In the genomic region with DNA sequence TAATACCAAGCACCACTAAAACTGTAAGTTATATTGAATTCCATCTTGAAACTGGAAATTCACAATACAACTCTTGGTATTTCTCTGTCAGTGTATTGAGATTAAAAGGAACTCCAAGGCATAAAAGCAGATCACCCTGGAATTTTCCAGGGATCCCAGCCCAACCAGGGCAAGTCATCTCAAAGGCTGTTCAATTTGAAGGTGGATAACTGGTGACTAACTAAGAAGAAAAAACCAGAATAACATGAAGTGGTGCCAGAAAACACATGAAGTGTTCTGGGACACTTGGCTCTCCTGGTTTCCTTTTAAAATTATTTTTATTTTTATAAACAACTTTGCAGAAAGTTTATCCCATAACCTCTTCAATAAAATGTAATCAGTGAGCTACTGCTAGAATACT, we compare ENCODE assay signal across 24 cellular contexts. TPM values are rescaled to one million over a fixed set of nuclear protein-coding genes. Genes with fewer than 3 reads are reported as not detected.
DNase-seq lines count a peak whose midpoint lies in the region; ATAC-seq and TF ChIP-seq lines count a peak whose summit lies in the region.
"Had no signal": no experiment of that assay in that cellular context is flagged by ENCODE, and none has a peak within 500 bp of the region (broad histone marks: within the 10 kb centered on the region; RNA-seq: fewer than 3 reads in every experiment).

No MANE protein-coding gene starts in this region.

- TF ChIP-seq RAD21 in SK-N-SH (IDR thresholded peaks at IDR 0.05; ENCODE audit: low read length): no peak

- DNase-seq in SK-N-SH (no peak), MCF 10A (ENCODE audit: unreplicated experiment) (peak; percentile 40), foreskin keratinocyte (peak in 1 of 2 donors; percentile 57), vagina (ENCODE audit: extremely low spot score in 2 of 2) (no peak), T-helper 17 cell (no peak), cerebellar nuclear complex (lab: John Stamatoyannopoulos, UW) (no peak)
- DNase-seq: 8988T; activated CD4-positive, alpha-beta T cell treated with anti-CD3 and anti-CD28 coated beads, Interleukin-2, amount 50 U/mL, for 4 hours; activated effector memory CD4-positive, alpha-beta T cell treated with anti-CD3 and anti-CD28 coated beads, Interleukin-2, amount 50 U/mL, for 16 hours; mucosa of descending colon; NCI-H1930; NCI-H2227 treated with DMSO at 0.1 percent for 48 hours; NCI-H774; SJCRH30; stimulated activated CD4-positive, alpha-beta T cell treated with anti-CD3 and anti-CD28 coated beads, Interleukin-4, amount 100 ng/mL, for 24 hours; stomach; T-helper 2 cell; uterus had no signal

- no peak overlapping the region for H3K4me3 ChIP-seq in SK-N-SH (ENCODE audit: low read depth in 2 of 2, low read length in 1 of 2)
- H3K4me3 ChIP-seq in vagina: no peak overlapping the region
- H3K4me3 ChIP-seq: BLaER1 treated with 17β-estradiol and CSF1 and Interleukin-3, amounts not matched to agents 10 nM and 100 nM; K562; mucosa of descending colon; SJCRH30; smooth muscle cell; stomach; uterus had no signal

- H3K27me3 Mint-ChIP-seq in MCF 10A (ENCODE audit: insufficient read depth, unreplicated experiment): no peaks in the 10 kb centered on the region
- peaks cover 46% of the 10 kb centered on the region for H3K27me3 Mint-ChIP-seq in T-helper 17 cell

- CTCF ChIA-PET in SK-N-SH (lab: Yijun Ruan, JAX) (interaction anchor here (1.0 to 2.5 kb wide), 5 partner anchors 15 to 66 kb away, joined by 3 to 7 read pairs (median 5); no protein-coding TSS in a partner anchor), MCF 10A (lab: Yijun Ruan, JAX) (interaction anchor here (0.6 to 1.5 kb wide), 6 partner anchors 11 to 306 kb away, joined by 3 to 4 read pairs (median 3); no protein-coding TSS in a partner anchor)

- peaks cover 31% of the 10 kb centered on the region for H3K4me1 Mint-ChIP-seq in MCF 10A (ENCODE audit: insufficient read depth, unreplicated experiment)
- peaks cover 7% of the 10 kb centered on the region for H3K4me1 Mint-ChIP-seq in T-helper 17 cell

- no peaks in the 10 kb centered on the region for H3K9me2 ChIP-seq in SK-N-SH

- H3K9me3 Mint-ChIP-seq in MCF 10A (ENCODE audit: unreplicated experiment): no peaks in the 10 kb centered on the region

- H3K4me1 ChIP-seq in SK-N-SH (ENCODE audit: control insufficient read depth in 1 of 2, insufficient read depth in 2 of 2, low read depth in 1 of 2, low read length in 1 of 2) (peaks cover 0 to 10% of the 10 kb centered on the region in 2 experiments; a peak in 1 of 4 replicates), foreskin keratinocyte (peaks cover 29% of the 10 kb centered on the region), vagina (peaks cover 6% of the 10 kb centered on the region)
- H3K4me1 ChIP-seq: SJCRH30, stomach, uterus had no signal

- H4K20me1 ChIP-seq in SK-N-SH (ENCODE audit: insufficient read depth): no peaks in the 10 kb centered on the region
- H4K20me1 ChIP-seq: BLaER1 treated with 17β-estradiol and CSF1 and Interleukin-3, amounts not matched to agents 10 nM and 100 nM had no signal

- no TSS peak for BruUV-seq in MCF 10A (replicated peaks; lab: Mats Ljungman, UMichigan)

- peak overlapping the region; percentile 22; the same call in 1 of the 2 replicates for H3K9ac ChIP-seq in SK-N-SH
- H3K9ac ChIP-seq: BLaER1 treated with 17β-estradiol and CSF1 and Interleukin-3, amounts not matched to agents 10 nM and 100 nM had no signal

- H3K4me3 Mint-ChIP-seq in MCF 10A (ENCODE audit: unreplicated experiment) (no peak overlapping the region), T-helper 17 cell (no peak overlapping the region)

- no peaks in the 10 kb centered on the region for H3K9me3 ChIP-seq in SK-N-SH
- no peaks in the 10 kb centered on the region for H3K9me3 ChIP-seq in vagina
- H3K9me3 ChIP-seq in T-helper 17 cell (ENCODE audit: control insufficient read depth, low read length, poor library complexity, severe bottlenecking): no peaks in the 10 kb centered on the region
- H3K9me3 ChIP-seq: BLaER1 treated with 17β-estradiol and CSF1 and Interleukin-3, amounts not matched to agents 10 nM and 100 nM; mucosa of descending colon; SJCRH30; stomach; uterus had no signal

- no peaks in the 10 kb centered on the region for H3K27me3 ChIP-seq in SK-N-SH (ENCODE audit: insufficient read depth)
- H3K27me3 ChIP-seq in foreskin keratinocyte: no peaks in the 10 kb centered on the region
- H3K27me3 ChIP-seq in vagina: no peaks in the 10 kb centered on the region
- H3K27me3 ChIP-seq: uterus had no signal

- H3K27ac ChIP-seq in SK-N-SH (ENCODE audit: low read depth in 2 of 2, low read length in 1 of 2): peak overlapping the region in 1 of 2 experiments; percentile 83; a peak in 2 of 4 replicates
- H3K27ac ChIP-seq in foreskin keratinocyte: peak overlapping the region; percentile 13
- H3K27ac ChIP-seq in vagina: peak overlapping the region; percentile 20
- H3K27ac ChIP-seq: BLaER1 treated with 17β-estradiol and CSF1 and Interleukin-3, amounts not matched to agents 10 nM and 100 nM; SJCRH30; stomach; uterus; VCaP had no signal

- H3K27ac Mint-ChIP-seq in MCF 10A (ENCODE audit: low read depth, unreplicated experiment) (peak overlapping the region; percentile 35), T-helper 17 cell (no peak overlapping the region)

- no peaks in the 10 kb centered on the region for H3K36me3 Mint-ChIP-seq in MCF 10A (ENCODE audit: insufficient read depth, unreplicated experiment)
- no peaks in the 10 kb centered on the region for H3K36me3 Mint-ChIP-seq in T-helper 17 cell (ENCODE audit: low read depth)

- ATAC-seq in SK-N-SH treated with all-trans-retinoic acid at 6 μM for 48 hours (no peak; the same call in 2 of the 3 replicates), foreskin keratinocyte (peak; percentile 68), HG02885 (IDR thresholded peaks at IDR 0.05; ENCODE audit: poor library complexity, unreplicated experiment) (no peak), T-helper 17 cell (no peak)
- ATAC-seq: K562, mucosa of descending colon had no signal

- no peak for TF ChIP-seq EP300 in SK-N-SH (IDR thresholded peaks at IDR 0.05; ENCODE audit: borderline replicate concordance in 1 of 2, low read depth in 1 of 2, low read length in 1 of 2)

- no peak for TF ChIP-seq POLR2A in vagina (IDR thresholded peaks at IDR 0.05)

- H2AFZ ChIP-seq in SK-N-SH (ENCODE audit: low read depth): no peak overlapping the region

- intact Hi-C loops in MCF 10A (cut with micrococcal nuclease) (loop anchor here (10.0 kb wide), 1 partner anchor 1065 kb away; no protein-coding TSS in a partner anchor), vagina (cut with DNase I) (no loop called here)

- TF ChIP-seq CTCF in SK-N-SH (IDR thresholded peaks at IDR 0.05) (no peak), MCF 10A (IDR thresholded peaks at IDR 0.05; ENCODE audit: unreplicated experiment) (no peak), foreskin keratinocyte (conservative IDR thresholded peaks at IDR 0.05) (no peak), vagina (IDR thresholded peaks at IDR 0.05) (no peak)

- POLR2A ChIA-PET in SK-N-SH (lab: Yijun Ruan, JAX): no interaction called here
- POLR2A ChIA-PET in MCF 10A (lab: Yijun Ruan, JAX): interaction anchor here (0.7 to 7.6 kb wide), 8 partner anchors 9 to 577 kb away, joined by 3 to 113 read pairs (median 4); no protein-coding TSS in a partner anchor

- no peaks in the 10 kb centered on the region for H3K79me2 ChIP-seq in SK-N-SH (ENCODE audit: insufficient read depth)

- H3F3A ChIP-seq in SK-N-SH (replicated peaks; ENCODE audit: insufficient read depth): peaks cover 18% of the 10 kb centered on the region

- no peaks in the 10 kb centered on the region for H3K36me3 ChIP-seq in SK-N-SH (replicated peaks in 1 of 2; ENCODE audit: control insufficient read depth in 1 of 2, insufficient read depth in 2 of 2, low read length in 1 of 2)
- no peaks in the 10 kb centered on the region for H3K36me3 ChIP-seq in vagina
- H3K36me3 ChIP-seq: BLaER1 treated with 17β-estradiol and CSF1 and Interleukin-3, amounts not matched to agents 10 nM and 100 nM; SJCRH30; stomach; uterus had no signal

- peak overlapping the region; percentile 11 for H3K4me2 ChIP-seq in SK-N-SH
- H3K4me2 ChIP-seq: BLaER1 treated with 17β-estradiol and CSF1 and Interleukin-3, amounts not matched to agents 10 nM and 100 nM; smooth muscle cell had no signal

TF ChIP-seq in SK-N-SH, 30 proteins besides CTCF, POLR2A, EP300 and RAD21 (continues in another document):
- TF ChIP-seq, protein P1, sequence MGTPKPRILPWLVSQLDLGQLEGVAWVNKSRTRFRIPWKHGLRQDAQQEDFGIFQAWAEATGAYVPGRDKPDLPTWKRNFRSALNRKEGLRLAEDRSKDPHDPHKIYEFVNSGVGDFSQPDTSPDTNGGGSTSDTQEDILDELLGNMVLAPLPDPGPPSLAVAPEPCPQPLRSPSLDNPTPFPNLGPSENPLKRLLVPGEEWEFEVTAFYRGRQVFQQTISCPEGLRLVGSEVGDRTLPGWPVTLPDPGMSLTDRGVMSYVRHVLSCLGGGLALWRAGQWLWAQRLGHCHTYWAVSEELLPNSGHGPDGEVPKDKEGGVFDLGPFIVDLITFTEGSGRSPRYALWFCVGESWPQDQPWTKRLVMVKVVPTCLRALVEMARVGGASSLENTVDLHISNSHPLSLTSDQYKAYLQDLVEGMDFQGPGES (IDR thresholded peaks at IDR 0.05; ENCODE audit: low read depth, low read length): no peak
- no peak for TF ChIP-seq FOSL2 (IDR thresholded peaks at IDR 0.05; ENCODE audit: borderline replicate concordance, low read depth)

TF ChIP-seq in SK-N-SH treated with all-trans-retinoic acid at 6 μM for 48 hours, 23 proteins besides CTCF, POLR2A, EP300 and RAD21:
- TF ChIP-seq ZNF565 (CRISPR knock-in tag; conservative IDR thresholded peaks at IDR 0.05; ENCODE audit: low read depth): no peak
- TF ChIP-seq TOX (CRISPR knock-in tag; IDR thresholded peaks at IDR 0.05; ENCODE audit: borderline replicate concordance): no peak
- no peak for TF ChIP-seq CSDC2 (CRISPR knock-in tag; IDR thresholded peaks at IDR 0.05)
- no peak for TF ChIP-seq ZNF8 (CRISPR knock-in tag; IDR thresholded peaks at IDR 0.05)
- TF ChIP-seq, protein P2, sequence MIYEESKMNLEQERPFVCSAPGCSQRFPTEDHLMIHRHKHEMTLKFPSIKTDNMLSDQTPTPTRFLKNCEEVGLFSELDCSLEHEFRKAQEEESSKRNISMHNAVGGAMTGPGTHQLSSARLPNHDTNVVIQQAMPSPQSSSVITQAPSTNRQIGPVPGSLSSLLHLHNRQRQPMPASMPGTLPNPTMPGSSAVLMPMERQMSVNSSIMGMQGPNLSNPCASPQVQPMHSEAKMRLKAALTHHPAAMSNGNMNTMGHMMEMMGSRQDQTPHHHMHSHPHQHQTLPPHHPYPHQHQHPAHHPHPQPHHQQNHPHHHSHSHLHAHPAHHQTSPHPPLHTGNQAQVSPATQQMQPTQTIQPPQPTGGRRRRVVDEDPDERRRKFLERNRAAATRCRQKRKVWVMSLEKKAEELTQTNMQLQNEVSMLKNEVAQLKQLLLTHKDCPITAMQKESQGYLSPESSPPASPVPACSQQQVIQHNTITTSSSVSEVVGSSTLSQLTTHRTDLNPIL (CRISPR knock-in tag; IDR thresholded peaks at IDR 0.05; ENCODE audit: low read depth): no peak
TF ChIP-seq in SK-N-SH treated with all-trans-retinoic acid at 6 μM for 48 hours: peak in this region for 0.

RNA-seq across cellular contexts. Expression of a gene that starts 7.8 kb away (rescaled TPM):
- polyA plus RNA-seq in SK-N-SH (2012; rRNA removed): 6.5 and 8.2 TPM in 2 replicates
- polyA plus RNA-seq in SK-N-SH (2012; cell fraction: cytosol; rRNA removed): 7.0 and 7.3 TPM in 2 replicates
- 12.0 and 14.1 TPM in 2 replicates for polyA plus RNA-seq in SK-N-SH (2012; cell fraction: nucleus; rRNA removed)
- 71.6 and 88.4 TPM in 2 replicates for total RNA-seq in MCF 10A (2022)
- total RNA-seq in foreskin keratinocyte: 17.6 and 28.7 TPM in 2 replicates
- 12.1 and 16.6 TPM in 2 replicates for polyA plus RNA-seq in foreskin keratinocyte
- total RNA-seq in vagina: 44.0 TPM
- total RNA-seq in T-helper 17 cell: 100 to 1,000 TPM; 143 to 144 TPM
